Comparison of ENCODE assay signal across 8 cellular contexts in the genomic region with DNA sequence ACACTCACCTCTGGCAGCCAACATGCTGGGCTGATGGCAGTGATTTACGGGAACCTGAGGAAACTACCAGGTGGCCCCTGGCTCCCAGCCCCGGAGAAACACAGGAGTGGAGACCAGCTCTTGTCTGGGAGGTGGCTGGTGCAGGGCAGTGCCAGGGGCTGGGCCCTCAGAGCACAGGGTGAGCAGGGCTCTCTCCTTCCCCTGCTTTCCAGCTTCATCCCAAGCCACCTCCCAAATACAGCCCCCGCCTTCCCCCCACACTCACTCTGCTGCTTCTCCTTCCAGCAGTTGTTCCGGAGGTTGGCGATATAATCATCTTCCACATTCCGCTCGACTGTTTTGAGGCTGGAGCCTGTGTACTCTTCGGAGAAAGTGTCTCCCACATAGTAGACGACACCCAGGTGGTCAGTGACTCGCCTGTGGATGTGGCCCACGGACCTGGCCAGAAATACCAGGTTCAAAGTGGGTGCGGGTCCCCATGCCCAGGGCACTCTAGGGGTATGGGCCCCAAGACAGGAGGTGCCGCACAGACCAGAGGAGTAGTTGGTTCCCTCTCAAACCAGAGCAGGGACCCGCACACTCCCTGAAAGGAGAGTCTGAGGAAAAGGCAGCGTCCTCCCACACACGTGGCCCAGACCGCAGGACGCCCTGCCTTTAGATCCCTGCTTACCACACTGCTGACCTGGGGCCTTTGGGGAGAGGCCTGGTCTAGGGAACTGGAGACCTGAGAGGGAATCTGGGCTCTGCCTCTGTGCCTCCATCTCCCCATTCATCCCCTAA. TPM values are rescaled to one million over a fixed set of nuclear protein-coding genes. Genes with fewer than 3 reads are reported as not detected.
DNase-seq lines count a peak whose midpoint lies in the region; ATAC-seq and TF ChIP-seq lines count a peak whose summit lies in the region.

No MANE protein-coding gene starts in this region.

- ATAC-seq in RWPE2 (ENCODE audit: low read depth), result no peak

- H3K4me1 ChIP-seq in RWPE2 (ENCODE audit: insufficient read depth, poor library complexity, severe bottlenecking), result peaks cover 38% of the 10 kb centered on the region
- H3K4me1 ChIP-seq in esophagus (ENCODE audit: control insufficient read depth in 2 of 2, insufficient read depth in 2 of 2, low read length in 1 of 2), result peaks cover 14 to 41% of the 10 kb centered on the region in 2 donors
- H3K4me1 ChIP-seq in osteoblast (ENCODE audit: insufficient read depth, low read length), result peaks cover 37% of the 10 kb centered on the region

- H3K4me3 Mint-ChIP-seq in CD14-positive monocyte, result no peak overlapping the region

- H3K79me2 ChIP-seq in osteoblast (ENCODE audit: insufficient read depth, low read length), result no peaks in the 10 kb centered on the region

- TF ChIP-seq CTCF in CD14-positive monocyte (IDR thresholded peaks at IDR 0.05) (no peak), RWPE2 (IDR thresholded peaks at IDR 0.05; ENCODE audit: poor library complexity, severe bottlenecking) (no peak), osteoblast (IDR thresholded peaks at IDR 0.05; ENCODE audit: extremely low read depth, low read depth, low read length) (no peak)

- H4K20me1 ChIP-seq in osteoblast (ENCODE audit: insufficient read depth, low read length), result peaks cover 3% of the 10 kb centered on the region

- no peaks in the 10 kb centered on the region for H3K9me3 ChIP-seq in RWPE2 (ENCODE audit: severe bottlenecking)
- H3K9me3 ChIP-seq in esophagus (ENCODE audit: control insufficient read depth in 2 of 2, insufficient read depth in 1 of 2, low read depth in 1 of 2, low read length in 1 of 2), result no peaks in the 10 kb centered on the region
- no peaks in the 10 kb centered on the region for H3K9me3 ChIP-seq in osteoblast (ENCODE audit: low read depth, low read length)

- peak overlapping the region in 4 of 7 donors; percentile 32 to 89 (median 82) for H3K27ac Mint-ChIP-seq in CD14-positive monocyte

- DNase-seq in CD14-positive monocyte (ENCODE audit: low spot score) (no peak), RWPE2 (ENCODE audit: low spot score) (no peak), osteoblast (ENCODE audit: insufficient read length, low spot score, missing footprints) (no peak), AG08396 (ENCODE audit: low spot score) (no peak), H4 (ENCODE audit: low spot score) (no peak), hypothalamus (lab: John Stamatoyannopoulos, UW) (no peak)
- no peak for DNase-seq in activated CD4-positive, CD25-positive, alpha-beta regulatory T cell (lab: John Stamatoyannopoulos, UW)

- H3K9me3 Mint-ChIP-seq in CD14-positive monocyte, result no peaks in the 10 kb centered on the region

- H3K27ac ChIP-seq in RWPE2 (ENCODE audit: poor library complexity, severe bottlenecking), result peak overlapping the region; percentile 99
- peak overlapping the region; percentile 73 to 93 for H3K27ac ChIP-seq in esophagus (ENCODE audit: low read depth in 2 of 2, low read length in 1 of 2)
- peak overlapping the region; percentile 91 for H3K27ac ChIP-seq in osteoblast (ENCODE audit: low read depth, low read length)

- no peak overlapping the region for H3K4me2 ChIP-seq in osteoblast (ENCODE audit: insufficient read depth, low read length)

- peaks cover 57 to 75% of the 10 kb centered on the region in 2 donors for H3K36me3 Mint-ChIP-seq in CD14-positive monocyte

- intact Hi-C loops in CD14-positive monocyte (cut with micrococcal nuclease), result loop anchor here (2.0 to 10.0 kb wide), 5 partner anchors 39 to 202 kb away; a partner anchor contains a TSS

- H3K36me3 ChIP-seq in RWPE2 (ENCODE audit: low read depth), result peaks cover 37% of the 10 kb centered on the region
- H3K36me3 ChIP-seq in esophagus (ENCODE audit: control insufficient read depth in 2 of 2, insufficient read depth in 2 of 2, low read length in 1 of 2), result peaks cover 3 to 16% of the 10 kb centered on the region in 2 donors
- peaks cover 51% of the 10 kb centered on the region for H3K36me3 ChIP-seq in osteoblast (ENCODE audit: insufficient read depth, low read length)

- 76 to 79% methylated on average over 18 of the region's 18 CpGs for WGBS in esophagus, 2 donors

- peaks cover 0 to 1% (median 0%) of the 10 kb centered on the region in 3 donors for H3K27me3 Mint-ChIP-seq in CD14-positive monocyte (ENCODE audit: low read depth in 3 of 3)

- H3K27me3 ChIP-seq in RWPE2 (ENCODE audit: insufficient read depth, poor library complexity, severe bottlenecking) (no peaks in the 10 kb centered on the region), esophagus (ENCODE audit: control insufficient read depth in 1 of 2, insufficient read depth in 2 of 2, low read length in 2 of 2) (no peaks in the 10 kb centered on the region), osteoblast (ENCODE audit: insufficient read depth, low read length) (no peaks in the 10 kb centered on the region)

- H2AFZ ChIP-seq in osteoblast (ENCODE audit: low read length), result no peak overlapping the region

- no peak overlapping the region for H3K4me3 ChIP-seq in RWPE2 (ENCODE audit: severe bottlenecking)
- no peak overlapping the region for H3K4me3 ChIP-seq in esophagus (ENCODE audit: low read depth in 1 of 2, low read length in 2 of 2)
- H3K4me3 ChIP-seq in osteoblast (ENCODE audit: insufficient read depth, low read length), result no peak overlapping the region

- peaks cover 62% of the 10 kb centered on the region for H3K4me1 Mint-ChIP-seq in CD14-positive monocyte

RNA-seq across cellular contexts. Expression of a gene that starts 18.3 kb away (rescaled TPM):
- polyA plus RNA-seq in CD14-positive monocyte, result 10 to 100 TPM; 26.5 to 37.9 TPM
- polyA plus RNA-seq in esophagus, result 10 to 100 TPM; 18.4 to 20.7 TPM
- total RNA-seq in osteoblast, result 48.0 and 52.5 TPM in 2 replicates
- total RNA-seq in H4 (2014; rRNA removed; shearing (Covaris generic)), result 18.1 and 22.1 TPM in 2 replicates
